ENCODE assay signal across 19 cellular contexts in genomic region chr17:58245428-58246103, GRCh38. TPM values are rescaled to one million over a fixed set of nuclear protein-coding genes. Genes with fewer than 3 reads are reported as not detected.
"Had no signal": no experiment of that assay in that cellular context is flagged by ENCODE, and none has a peak within 500 bp of the region (broad histone marks: within the 10 kb centered on the region; RNA-seq: fewer than 3 reads in every experiment).

No MANE protein-coding gene starts in this region.

- H3K9me3 ChIP-seq: ascending aorta, esophagus squamous epithelium, gastrocnemius medialis, heart right ventricle, pancreas had no signal

- H3K9me3 Mint-ChIP-seq: activated naive CD8-positive, alpha-beta T cell treated with anti-CD3 and anti-CD28 coated beads, Interleukin-2, amount 10 ng/mL, durations not matched to agents 7 days and 5 days; stimulated activated naive B cell treated with anti-CD40 and anti-IgM and Interleukin-4, amounts not matched to agents 10 μg/mL and 1 μg/mL and 100 μg/mL, for 72 hours; type B pancreatic cell had no signal

- H3K27ac Mint-ChIP-seq: stimulated activated naive B cell treated with anti-CD40 and anti-IgM and Interleukin-4, amounts not matched to agents 10 μg/mL and 1 μg/mL and 100 μg/mL, for 72 hours; type B pancreatic cell had no signal

- H3K27me3 ChIP-seq: pancreas had no signal

- ATAC-seq: gastrocnemius medialis; heart right ventricle; left ventricle myocardium superior; pancreas; stimulated activated naive B cell treated with anti-CD40 and anti-IgM and Interleukin-4, amounts not matched to agents 10 μg/mL and 1 μg/mL and 100 μg/mL, for 72 hours had no signal

- DNase-seq: activated gamma-delta T cell treated with Interleukin-2 at 50 U/mL for 16 hours; activated naive CD8-positive, alpha-beta T cell treated with anti-CD3 and anti-CD28 coated beads, Interleukin-2, amount 10 ng/mL, durations not matched to agents 7 days and 5 days; activated T-cell treated with anti-CD3 and anti-CD28 coated beads, Interleukin-2, amount 50 U/mL, for 48 hours; esophagus squamous epithelium; gastrocnemius medialis; heart right ventricle; left ventricle myocardium superior; pancreas; retina; stimulated activated naive B cell treated with anti-CD40 and anti-IgM and Interleukin-4, amounts not matched to agents 10 μg/mL and 1 μg/mL and 100 μg/mL, for 72 hours; T-helper 2 cell had no signal

- H3K36me3 ChIP-seq: ascending aorta, esophagus squamous epithelium, gastrocnemius medialis, heart right ventricle, pancreas had no signal

- H3K27ac ChIP-seq: ascending aorta, esophagus squamous epithelium, gastrocnemius medialis, heart right ventricle, pancreas had no signal

- H3K4me1 ChIP-seq: pancreas had no signal

- H3K36me3 Mint-ChIP-seq: activated naive CD8-positive, alpha-beta T cell treated with anti-CD3 and anti-CD28 coated beads, Interleukin-2, amount 10 ng/mL, durations not matched to agents 7 days and 5 days; stimulated activated naive B cell treated with anti-CD40 and anti-IgM and Interleukin-4, amounts not matched to agents 10 μg/mL and 1 μg/mL and 100 μg/mL, for 72 hours; type B pancreatic cell had no signal

- H3K4me3 ChIP-seq: ascending aorta, esophagus squamous epithelium, gastrocnemius medialis, heart right ventricle, pancreas had no signal

RNA-seq across cellular contexts. Expression of gene LPO, which starts 7.2 kb away (rescaled TPM):
- total RNA-seq: activated naive CD8-positive, alpha-beta T cell treated with anti-CD3 and anti-CD28 coated beads, Interleukin-2, amount 10 ng/mL, durations not matched to agents 7 days and 5 days; ascending aorta; bronchial epithelial cell; chondrocyte; dermis microvascular lymphatic vessel endothelial cell; gastrocnemius medialis; heart right ventricle; left ventricle myocardium superior; mesenteric fat pad; pancreas had no signal
- polyA plus RNA-seq: heart right ventricle, keratinocyte, neural cell had no signal

RNA-seq across cellular contexts. Expression of gene MPO, which starts 35.2 kb away (rescaled TPM):
- total RNA-seq: activated naive CD8-positive, alpha-beta T cell treated with anti-CD3 and anti-CD28 coated beads, Interleukin-2, amount 10 ng/mL, durations not matched to agents 7 days and 5 days; bronchial epithelial cell; chondrocyte; dermis microvascular lymphatic vessel endothelial cell; esophagus squamous epithelium had no signal
- polyA plus RNA-seq: keratinocyte, neural cell had no signal

RNA-seq across cellular contexts. Expression of gene EPX, which starts 53.0 kb away (rescaled TPM):
- total RNA-seq: activated naive CD8-positive, alpha-beta T cell treated with anti-CD3 and anti-CD28 coated beads, Interleukin-2, amount 10 ng/mL, durations not matched to agents 7 days and 5 days; ascending aorta; bronchial epithelial cell; chondrocyte; dermis microvascular lymphatic vessel endothelial cell; esophagus squamous epithelium; gastrocnemius medialis; heart right ventricle; left ventricle myocardium superior; mesenteric fat pad; pancreas had no signal
- polyA plus RNA-seq: heart right ventricle, keratinocyte, neural cell, pancreas had no signal
